In the genomic region with DNA sequence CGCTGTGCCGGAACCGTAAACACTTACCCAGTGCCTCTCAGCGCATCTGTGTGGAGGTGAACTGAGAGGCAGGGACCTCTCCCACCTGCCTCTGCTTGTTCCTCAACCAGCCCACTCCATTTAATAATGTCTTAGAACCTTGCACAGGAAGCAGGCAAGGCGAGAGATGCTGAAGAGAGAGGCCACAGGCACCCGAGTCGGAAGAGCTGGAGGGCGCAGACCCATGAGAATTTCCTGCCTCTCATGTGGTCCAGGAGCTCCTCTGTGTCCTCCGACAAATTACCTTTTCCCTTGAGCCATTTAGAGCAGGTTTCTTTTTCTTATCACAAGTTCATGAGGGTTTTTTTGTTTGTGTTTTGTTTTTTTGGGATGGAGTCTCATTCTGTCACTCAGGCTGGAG, we compare ENCODE assay signal across 17 cellular contexts. TPM values are rescaled to one million over a fixed set of nuclear protein-coding genes. Genes with fewer than 3 reads are reported as not detected.
"Had no signal": no experiment of that assay in that cellular context is flagged by ENCODE, and none has a peak within 500 bp of the region (broad histone marks: within the 10 kb centered on the region; RNA-seq: fewer than 3 reads in every experiment).

No MANE protein-coding gene starts in this region.

- H3K9ac ChIP-seq: parathyroid adenoma had no signal

- H3K27ac Mint-ChIP-seq: activated CD4-positive, alpha-beta memory T cell treated with anti-CD3 and anti-CD28 coated beads for 36 hours; activated CD8-positive, alpha-beta memory T cell treated with anti-CD3 and anti-CD28 coated beads, Interleukin-2, amount 10 ng/mL, durations not matched to agents 7 days and 5 days; activated naive CD4-positive, alpha-beta T cell treated with anti-CD3 and anti-CD28 coated beads, Interleukin-2, amount 10 ng/mL, durations not matched to agents 7 days and 5 days; stimulated activated naive CD8-positive, alpha-beta T cell treated with anti-CD3 and anti-CD28 coated beads, Interleukin-15, amount 100 ng/mL, for 72 hours had no signal

- H3K27ac ChIP-seq: adrenal gland, hepatocyte, neutrophil, parathyroid adenoma, sigmoid colon, spleen, upper lobe of left lung had no signal

- H3K36me3 ChIP-seq: adrenal gland, neutrophil, sigmoid colon, spleen, upper lobe of left lung had no signal

- H3K4me1 ChIP-seq: adrenal gland, parathyroid adenoma had no signal

- H3K4me2 ChIP-seq: hepatocyte had no signal

- H3K36me3 Mint-ChIP-seq: activated CD4-positive, alpha-beta memory T cell treated with anti-CD3 and anti-CD28 coated beads for 36 hours; activated CD8-positive, alpha-beta memory T cell treated with anti-CD3 and anti-CD28 coated beads, Interleukin-2, amount 10 ng/mL, durations not matched to agents 7 days and 5 days; activated naive CD4-positive, alpha-beta T cell treated with anti-CD3 and anti-CD28 coated beads, Interleukin-2, amount 10 ng/mL, durations not matched to agents 7 days and 5 days had no signal

- H2AFZ ChIP-seq: hepatocyte, parathyroid adenoma had no signal

- H3K9me3 Mint-ChIP-seq: activated CD4-positive, alpha-beta memory T cell treated with anti-CD3 and anti-CD28 coated beads for 36 hours; activated naive CD4-positive, alpha-beta T cell treated with anti-CD3 and anti-CD28 coated beads, Interleukin-2, amount 10 ng/mL, durations not matched to agents 7 days and 5 days; stimulated activated naive CD8-positive, alpha-beta T cell treated with anti-CD3 and anti-CD28 coated beads, Interleukin-15, amount 100 ng/mL, for 72 hours had no signal

- ATAC-seq: activated CD8-positive, alpha-beta memory T cell treated with anti-CD3 and anti-CD28 coated beads, Interleukin-2, amount 10 ng/mL, durations not matched to agents 7 days and 5 days; stimulated activated naive CD8-positive, alpha-beta T cell treated with anti-CD3 and anti-CD28 coated beads, Interleukin-15, amount 100 ng/mL, for 72 hours had no signal

- DNase-seq: activated CD4-positive, alpha-beta memory T cell treated with anti-CD3 and anti-CD28 coated beads for 36 hours; activated CD8-positive, alpha-beta memory T cell treated with anti-CD3 and anti-CD28 coated beads, Interleukin-2, amount 10 ng/mL, durations not matched to agents 7 days and 5 days; activated naive CD4-positive, alpha-beta T cell treated with anti-CD3 and anti-CD28 coated beads, Interleukin-2, amount 10 ng/mL, durations not matched to agents 7 days and 5 days; activated T-cell treated with anti-CD3 and anti-CD28 coated beads, Interleukin-2, amount 50 U/mL, for 1 hour; adrenal gland; midbrain; sigmoid colon; spleen; stimulated activated naive CD8-positive, alpha-beta T cell treated with anti-CD3 and anti-CD28 coated beads, Interleukin-15, amount 100 ng/mL, for 72 hours; upper lobe of left lung had no signal

- H3K4me3 Mint-ChIP-seq: activated CD4-positive, alpha-beta memory T cell treated with anti-CD3 and anti-CD28 coated beads for 36 hours; activated CD8-positive, alpha-beta memory T cell treated with anti-CD3 and anti-CD28 coated beads, Interleukin-2, amount 10 ng/mL, durations not matched to agents 7 days and 5 days; activated naive CD4-positive, alpha-beta T cell treated with anti-CD3 and anti-CD28 coated beads, Interleukin-2, amount 10 ng/mL, durations not matched to agents 7 days and 5 days had no signal

- H3K4me3 ChIP-seq: adrenal gland, hepatocyte, sigmoid colon, spleen, upper lobe of left lung had no signal

- H3K9me3 ChIP-seq: adrenal gland, neutrophil, sigmoid colon, spleen, upper lobe of left lung had no signal

- FAIRE-seq: colon, endometrium had no signal

- H3K79me2 ChIP-seq: hepatocyte, parathyroid adenoma had no signal

- H3K27me3 ChIP-seq: sigmoid colon, upper lobe of left lung had no signal

RNA-seq across cellular contexts. Expression of a gene that starts 4.9 kb away (rescaled TPM):
- total RNA-seq: cardiac septum, hepatocyte, lung microvascular endothelial cell had no signal
